In the genomic region with DNA sequence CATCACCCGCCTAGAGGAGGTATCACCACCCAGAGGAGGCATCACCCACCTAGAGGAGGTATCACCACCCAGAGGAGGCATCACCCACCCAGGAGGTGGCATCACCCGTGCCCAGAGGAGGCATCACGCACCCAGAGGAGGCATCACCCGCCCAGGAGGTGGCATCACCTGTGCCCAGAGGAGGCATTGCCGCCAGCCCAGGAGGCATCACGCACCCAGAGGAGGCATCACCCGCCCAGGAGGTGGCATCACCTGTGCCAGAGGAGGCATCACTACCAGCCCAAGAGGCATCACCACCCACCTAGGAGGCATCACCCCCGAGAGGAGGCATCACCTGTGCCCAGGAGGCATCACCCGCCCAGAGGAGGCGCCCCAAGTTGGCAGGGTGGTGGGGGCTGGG, we compare ENCODE assay signal across 11 cellular contexts. TPM values are rescaled to one million over a fixed set of nuclear protein-coding genes. Genes with fewer than 3 reads are reported as not detected.
DNase-seq lines count a peak whose midpoint lies in the region; ATAC-seq and TF ChIP-seq lines count a peak whose summit lies in the region.
"Had no signal": no experiment of that assay in that cellular context is flagged by ENCODE, and none has a peak within 500 bp of the region (broad histone marks: within the 10 kb centered on the region; RNA-seq: fewer than 3 reads in every experiment).

No MANE protein-coding gene starts in this region.

- H3K36me3 Mint-ChIP-seq in chondrocyte (ENCODE audit: low read depth) = peaks cover 2% of the 10 kb centered on the region
- no peaks in the 10 kb centered on the region for H3K36me3 Mint-ChIP-seq in natural killer cell treated with Interleukin-12 subunit alpha and Interleukin-12 subunit beta and Interleukin-15 and Interleukin-18, amount 100 ng/mL, for 72 hours

- H3K4me3 Mint-ChIP-seq in chondrocyte (ENCODE audit: unreplicated experiment) = peak overlapping the region; percentile 33
- H3K4me3 Mint-ChIP-seq in natural killer cell treated with Interleukin-12 subunit alpha and Interleukin-12 subunit beta and Interleukin-15 and Interleukin-18, amount 100 ng/mL, for 72 hours = peak overlapping the region; percentile 81

- no peak for TF ChIP-seq CTCF in chondrocyte (IDR thresholded peaks at IDR 0.05)

- H3K27ac Mint-ChIP-seq in chondrocyte (ENCODE audit: unreplicated experiment) = no peak overlapping the region
- H3K27ac Mint-ChIP-seq in natural killer cell treated with Interleukin-12 subunit alpha and Interleukin-12 subunit beta and Interleukin-15 and Interleukin-18, amount 100 ng/mL, for 72 hours = no peak overlapping the region

- DNase-seq in stimulated activated naive CD4-positive, alpha-beta T cell (lab: John Stamatoyannopoulos, UW) = peak in 5 of 6 experiments; percentile 20 to 33 (median 21)
- no peak for DNase-seq in stimulated activated naive CD4-positive, alpha-beta T cell treated with Interleukin-2 at 50 U/mL for 16 hours (lab: John Stamatoyannopoulos, UW)
- no peak for DNase-seq in chondrocyte (ENCODE audit: low spot score)
- DNase-seq in natural killer cell treated with Interleukin-12 subunit alpha and Interleukin-12 subunit beta and Interleukin-15 and Interleukin-18, amount 100 ng/mL, for 72 hours (ENCODE audit: low spot score) = no peak
- no peak for DNase-seq in NCI-H1417 treated with DMSO at 0.1 percent for 48 hours (lab: John Stamatoyannopoulos, UW)
- no peak for DNase-seq in AG08396 (ENCODE audit: low spot score)
- DNase-seq: amniotic stem cell, Caco-2, MV-4-11 had no signal

- ATAC-seq in natural killer cell treated with Interleukin-12 subunit alpha and Interleukin-12 subunit beta and Interleukin-15 and Interleukin-18, amount 100 ng/mL, for 72 hours = no peak
- ATAC-seq in HG03457 (IDR thresholded peaks at IDR 0.05; ENCODE audit: unreplicated experiment) (no peak), HG02571 (IDR thresholded peaks at IDR 0.05; ENCODE audit: unreplicated experiment) (no peak)

- H3K9me3 Mint-ChIP-seq in chondrocyte (ENCODE audit: low read depth) = no peaks in the 10 kb centered on the region
- no peaks in the 10 kb centered on the region for H3K9me3 Mint-ChIP-seq in natural killer cell treated with Interleukin-12 subunit alpha and Interleukin-12 subunit beta and Interleukin-15 and Interleukin-18, amount 100 ng/mL, for 72 hours

- peaks cover 23% of the 10 kb centered on the region for H3K4me1 Mint-ChIP-seq in chondrocyte (ENCODE audit: low read depth)
- H3K4me1 Mint-ChIP-seq in natural killer cell treated with Interleukin-12 subunit alpha and Interleukin-12 subunit beta and Interleukin-15 and Interleukin-18, amount 100 ng/mL, for 72 hours (ENCODE audit: low read depth in 2 of 2) = peaks cover 34 to 39% of the 10 kb centered on the region in 2 donors

- H3K27me3 Mint-ChIP-seq in chondrocyte (ENCODE audit: low read depth) = no peaks in the 10 kb centered on the region
- H3K27me3 Mint-ChIP-seq in natural killer cell treated with Interleukin-12 subunit alpha and Interleukin-12 subunit beta and Interleukin-15 and Interleukin-18, amount 100 ng/mL, for 72 hours = no peaks in the 10 kb centered on the region

RNA-seq across cellular contexts. Expression of a gene that starts 2.6 kb away (rescaled TPM):
- total RNA-seq in chondrocyte = 11.6 to 28.7 TPM (median 27.5 TPM) in 3 replicates
- total RNA-seq in natural killer cell treated with Interleukin-12 subunit alpha and Interleukin-12 subunit beta and Interleukin-15 and Interleukin-18, amount 100 ng/mL, for 72 hours = 10 to 100 TPM; 57.3 to 85.0 TPM

Comparison
In these comparisons a context has a peak if more than half of its experiments do, and no peak if none do; other contexts are left out.
1. DNase-seq: peak in stimulated activated naive CD4-positive, alpha-beta T cell (5 of 6); none in stimulated activated naive CD4-positive, alpha-beta T cell treated with Interleukin-2 at 50 U/mL for 16 hours (single experiment), chondrocyte (single experiment), natural killer cell treated with Interleukin-12 subunit alpha and Interleukin-12 subunit beta and Interleukin-15 and Interleukin-18, amount 100 ng/mL, for 72 hours (single experiment), NCI-H1417 treated with DMSO at 0.1 percent for 48 hours (single experiment) and AG08396 (single experiment).